Comparison of ENCODE assay signal across 2 cellular contexts in the genomic region with DNA sequence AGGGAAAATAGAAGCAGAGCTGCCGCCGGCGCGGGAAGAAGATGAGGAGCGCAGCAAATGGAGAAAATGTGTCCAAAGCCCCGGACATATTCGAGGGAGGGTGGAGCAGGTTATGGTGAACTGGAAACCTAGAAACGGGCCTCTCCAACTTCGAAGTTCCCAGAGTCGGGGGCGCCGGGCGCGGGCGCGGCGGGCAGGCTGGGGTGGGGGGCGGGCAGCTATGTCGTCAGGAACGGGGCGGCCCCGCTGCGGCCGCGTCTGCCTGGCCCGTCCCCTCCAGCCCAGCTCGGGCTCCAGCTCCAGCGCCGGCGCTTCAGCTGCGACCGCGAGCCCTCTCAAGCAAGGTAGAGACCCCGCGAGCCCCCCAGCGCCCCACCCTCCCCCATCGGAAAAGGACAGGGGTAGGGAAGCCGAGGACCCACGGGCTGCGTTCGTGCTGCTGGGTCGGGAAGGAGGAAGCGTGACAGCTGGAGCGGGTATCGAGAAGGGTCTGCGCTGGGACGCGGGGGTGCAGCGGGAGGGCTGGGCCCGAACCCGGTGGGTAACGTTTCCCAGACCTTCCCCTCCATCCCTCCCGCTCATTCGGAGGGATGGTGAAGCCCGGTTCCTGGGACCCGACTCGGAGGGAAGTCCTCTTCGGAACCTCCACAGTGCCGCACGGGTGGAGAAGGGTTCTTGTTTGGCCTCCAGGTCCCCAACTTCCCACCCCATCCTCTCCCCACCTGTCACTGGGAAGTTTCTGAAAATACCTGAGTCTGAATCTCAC.
A peak's percentile ranks its signal among the peaks of the same experiment; 100 is the strongest.
TF ChIP-seq lines count a peak whose summit lies in the region.

No MANE protein-coding gene starts in this region.

TF ChIP-seq in HCT116, 20 proteins besides CTCF, POLR2A, EP300 and RAD21:
- TF ChIP-seq POLR2AphosphoS5 (IDR thresholded peaks at IDR 0.05; ENCODE audit: low read depth, low read length): peak; percentile 57
- no peak for TF ChIP-seq SP1 (IDR thresholded peaks at IDR 0.05; ENCODE audit: low read depth)

TF ChIP-seq in H1, 55 proteins besides CTCF, POLR2A, EP300 and RAD21:
- TF ChIP-seq CREB1 (IDR thresholded peaks at IDR 0.05) (peak; percentile 60; the same call in 1 of the 2 replicates), ASH2L (IDR thresholded peaks at IDR 0.05; ENCODE audit: low read length) (peak; percentile 48), RBBP5 (IDR thresholded peaks at IDR 0.05; ENCODE audit: borderline replicate concordance, low read depth, low read length) (peak; percentile 60; the same call in 1 of the 2 replicates), TAF1 (IDR thresholded peaks at IDR 0.05; ENCODE audit: low read depth, low read length) (0 out of 2 replicates have a peak, but pooled peaks have one; percentile 18), HDAC2 (IDR thresholded peaks at IDR 0.05; ENCODE audit: borderline replicate concordance in 1 of 2, low read depth in 2 of 2, low read length in 2 of 2) (peak in 1 of 2 experiments; percentile 32; a peak in 1 of 4 replicates), POU5F1 (IDR thresholded peaks at IDR 0.05; ENCODE audit: low read depth, low read length) (no peak)
- TF ChIP-seq, protein P1, sequence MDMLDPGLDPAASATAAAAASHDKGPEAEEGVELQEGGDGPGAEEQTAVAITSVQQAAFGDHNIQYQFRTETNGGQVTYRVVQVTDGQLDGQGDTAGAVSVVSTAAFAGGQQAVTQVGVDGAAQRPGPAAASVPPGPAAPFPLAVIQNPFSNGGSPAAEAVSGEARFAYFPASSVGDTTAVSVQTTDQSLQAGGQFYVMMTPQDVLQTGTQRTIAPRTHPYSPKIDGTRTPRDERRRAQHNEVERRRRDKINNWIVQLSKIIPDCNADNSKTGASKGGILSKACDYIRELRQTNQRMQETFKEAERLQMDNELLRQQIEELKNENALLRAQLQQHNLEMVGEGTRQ (IDR thresholded peaks at IDR 0.05; ENCODE audit: low read length): no peak
- TF ChIP-seq, protein P2, sequence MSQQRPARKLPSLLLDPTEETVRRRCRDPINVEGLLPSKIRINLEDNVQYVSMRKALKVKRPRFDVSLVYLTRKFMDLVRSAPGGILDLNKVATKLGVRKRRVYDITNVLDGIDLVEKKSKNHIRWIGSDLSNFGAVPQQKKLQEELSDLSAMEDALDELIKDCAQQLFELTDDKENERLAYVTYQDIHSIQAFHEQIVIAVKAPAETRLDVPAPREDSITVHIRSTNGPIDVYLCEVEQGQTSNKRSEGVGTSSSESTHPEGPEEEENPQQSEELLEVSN (IDR thresholded peaks at IDR 0.05): peak; percentile 42; the same call in 1 of the 2 replicates
TF ChIP-seq in H1: peak in this region for 6.
